In the genomic region with DNA sequence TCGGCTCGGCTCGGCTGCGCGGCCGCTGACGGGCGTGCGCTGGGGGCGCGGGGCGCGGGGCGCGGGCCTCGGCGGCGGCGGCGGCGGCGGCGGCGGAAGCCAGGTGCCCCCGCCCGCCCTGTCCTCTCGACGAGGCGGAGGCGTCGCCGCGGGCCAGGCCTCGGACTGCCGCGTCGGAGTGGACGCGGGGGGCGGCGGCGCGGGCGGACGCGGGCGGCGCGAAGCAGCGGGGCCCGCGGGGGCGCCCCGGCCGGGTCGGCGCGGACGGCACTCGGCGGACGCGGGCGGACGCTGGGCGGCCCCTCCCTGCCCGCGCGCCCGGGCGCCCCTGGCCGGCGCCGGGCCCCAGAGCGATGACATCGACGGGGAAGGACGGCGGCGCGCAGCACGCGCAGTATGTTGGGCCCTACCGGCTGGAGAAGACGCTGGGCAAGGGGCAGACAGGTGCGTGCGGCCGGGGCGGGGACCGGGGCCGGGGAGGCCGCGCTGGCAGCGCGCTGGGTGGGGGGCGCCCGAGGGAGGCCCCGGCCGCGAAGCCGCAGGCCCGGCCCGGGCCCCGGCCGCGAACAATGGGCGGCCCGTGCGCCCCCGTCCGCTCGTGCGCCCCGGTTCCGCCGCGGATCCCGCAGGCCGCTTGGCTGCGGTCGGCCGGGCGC, we compare ENCODE assay signal across 8 cellular contexts. TPM values are rescaled to one million over a fixed set of nuclear protein-coding genes. Genes with fewer than 3 reads are reported as not detected.
DNase-seq lines count a peak whose midpoint lies in the region; ATAC-seq lines count a peak whose summit lies in the region.

A gene (plus strand): TSS at position 3 of the 656 bp plus-strand sequence. CDS start 351 bp downstream, at position 354.

- H3K4me3 Mint-ChIP-seq in CD4-positive, alpha-beta memory T cell: peak within 1 kb of the TSS; percentile 61 to 86 (median 80)
- peak within 1 kb of the TSS; percentile 75 for H3K4me3 Mint-ChIP-seq in effector memory CD8-positive, alpha-beta T cell

- peak within 1 kb of the TSS; percentile 97 for H3K23ac ChIP-seq in neuronal stem cell (ENCODE audit: low read depth, low read length, poor library complexity)

- peak within 1 kb of the TSS; percentile 75 for H2AK5ac ChIP-seq in neuronal stem cell (ENCODE audit: low read depth, low read length)

- intact Hi-C loops in CD4-positive, alpha-beta memory T cell (cut with micrococcal nuclease): loop anchor here (1.0 to 5.0 kb wide), 3 partner anchors 81 to 693 kb away; a partner anchor contains a TSS

- no peak for DNase-seq in CD4-positive, alpha-beta memory T cell
- DNase-seq in MG63 (no peak), neuronal stem cell (ENCODE audit: low spot score) (no peak), islet precursor cell (no peak), DMS79 (lab: John Stamatoyannopoulos, UW) (no peak), DMS79 treated with DMSO at 0.1 percent for 48 hours (lab: John Stamatoyannopoulos, UW) (no peak)
- no peak for DNase-seq in effector memory CD8-positive, alpha-beta T cell
- no peak for DNase-seq in stimulated activated CD4-positive, alpha-beta T cell treated with anti-CD3 and anti-CD28 coated beads, Interleukin-4, amount 100 ng/mL, for 4 hours

- peak within 1 kb of the TSS; percentile 98 for H3K4me2 ChIP-seq in neuronal stem cell (ENCODE audit: insufficient read depth, low read length, poor library complexity, severe bottlenecking)

- peaks cover 13 to 20% of the 10 kb centered on the region in 2 donors for H3K27me3 Mint-ChIP-seq in CD4-positive, alpha-beta memory T cell
- H3K27me3 Mint-ChIP-seq in effector memory CD8-positive, alpha-beta T cell: peaks cover 26 to 29% of the 10 kb centered on the region in 2 donors

- H3K9me3 ChIP-seq in CD4-positive, alpha-beta memory T cell (ENCODE audit: control insufficient read depth in 1 of 2, low read length in 2 of 2): no peaks in the 10 kb centered on the region
- H3K9me3 ChIP-seq in MG63: no peaks in the 10 kb centered on the region
- peaks cover 2% of the 10 kb centered on the region in 2 donors for H3K9me3 ChIP-seq in neuronal stem cell (replicated peaks in 1 of 2; ENCODE audit: control insufficient read depth in 2 of 2, insufficient read depth in 1 of 2, low read depth in 1 of 2, low read length in 2 of 2)

- H3K9ac ChIP-seq in neuronal stem cell (ENCODE audit: low read depth, low read length, poor library complexity): peak within 1 kb of the TSS; percentile 94

- H3K27me3 ChIP-seq in CD4-positive, alpha-beta memory T cell (ENCODE audit: insufficient read depth, low read length): peaks cover 8% of the 10 kb centered on the region
- no peaks in the 10 kb centered on the region for H3K27me3 ChIP-seq in MG63
- peaks cover 0 to 23% (median 0%) of the 10 kb centered on the region in 3 experiments for H3K27me3 ChIP-seq in neuronal stem cell (ENCODE audit: control insufficient read depth in 3 of 3, insufficient read depth in 3 of 3, low read depth in 1 of 3, low read length in 3 of 3)

- no peak within 1 kb of the TSS for H4K91ac ChIP-seq in neuronal stem cell (ENCODE audit: low read depth, low read length, poor library complexity)

- no peaks in the 10 kb centered on the region for H3K36me3 Mint-ChIP-seq in CD4-positive, alpha-beta memory T cell
- H3K36me3 Mint-ChIP-seq in effector memory CD8-positive, alpha-beta T cell (ENCODE audit: insufficient read depth): peaks cover 2% of the 10 kb centered on the region

- no peaks in the 10 kb centered on the region for H3K36me3 ChIP-seq in CD4-positive, alpha-beta memory T cell (ENCODE audit: insufficient read depth, low read length)
- no peaks in the 10 kb centered on the region for H3K36me3 ChIP-seq in MG63
- H3K36me3 ChIP-seq in neuronal stem cell (replicated peaks in 1 of 2; ENCODE audit: control insufficient read depth in 2 of 2, insufficient read depth in 2 of 2, low read length in 2 of 2): peaks cover 0 to 12% of the 10 kb centered on the region in 2 donors

- no peak within 1 kb of the TSS for H2BK12ac ChIP-seq in neuronal stem cell (ENCODE audit: low read length)

- WGBS in neuronal stem cell (ENCODE audit: extremely low coverage in 2 of 2, insufficient read length in 2 of 2, insufficient replicate concordance in 1 of 2), 2 donors: no CpG with 5 or more reads among the region's 123 CpGs

- H4K8ac ChIP-seq in neuronal stem cell (ENCODE audit: low read depth, low read length): no peak within 1 kb of the TSS

- H3K18ac ChIP-seq in neuronal stem cell (ENCODE audit: low read length): peak within 1 kb of the TSS; percentile 99

- H3K79me1 ChIP-seq in neuronal stem cell (ENCODE audit: low read depth, low read length): peaks cover 22% of the 10 kb centered on the region

- H3K9me3 Mint-ChIP-seq in CD4-positive, alpha-beta memory T cell: peaks cover 0 to 2% (median 0%) of the 10 kb centered on the region in 8 donors
- no peaks in the 10 kb centered on the region for H3K9me3 Mint-ChIP-seq in effector memory CD8-positive, alpha-beta T cell

- peak within 1 kb of the TSS; percentile 100 for H2AFZ ChIP-seq in neuronal stem cell (ENCODE audit: low read length)

- peak within 1 kb of the TSS in 4 of 7 donors; percentile 18 to 59 (median 46) for H3K27ac Mint-ChIP-seq in CD4-positive, alpha-beta memory T cell
- no peak within 1 kb of the TSS for H3K27ac Mint-ChIP-seq in effector memory CD8-positive, alpha-beta T cell

- H2BK5ac ChIP-seq in neuronal stem cell (ENCODE audit: low read length): peak within 1 kb of the TSS; percentile 5

- peak within 1 kb of the TSS in 1 of 2 donors; percentile 58 for H3K4me3 ChIP-seq in CD4-positive, alpha-beta memory T cell (ENCODE audit: low read length in 2 of 2)
- H3K4me3 ChIP-seq in MG63 (peak within 1 kb of the TSS; percentile 45), neuronal stem cell (ENCODE audit: low read length in 2 of 2) (peak within 1 kb of the TSS; percentile 94 to 97)

- ATAC-seq in effector memory CD8-positive, alpha-beta T cell (replicated peaks): no peak

- CTCF ChIA-PET in CD4-positive, alpha-beta memory T cell (lab: Charles Lee; ENCODE audit: partially characterized antibody): interaction anchor here (0.9 kb wide), 1 partner anchor 9 kb away, joined by 3 read pairs; no protein-coding TSS in a partner anchor

- POLR2A ChIA-PET in CD4-positive, alpha-beta memory T cell (lab: Charles Lee; ENCODE audit: partially characterized antibody): interaction anchor here (1.9 to 3.4 kb wide), 2 partner anchors 80 to 127 kb away, joined by 12 to 21 read pairs; a partner anchor contains a TSS

- H2BK120ac ChIP-seq in neuronal stem cell (ENCODE audit: low read depth, low read length): peak within 1 kb of the TSS; percentile 97

- peaks cover 6 to 24% (median 10%) of the 10 kb centered on the region in 4 donors for H3K4me1 Mint-ChIP-seq in CD4-positive, alpha-beta memory T cell
- H3K4me1 Mint-ChIP-seq in effector memory CD8-positive, alpha-beta T cell (ENCODE audit: low read depth in 2 of 2): peaks cover 11% of the 10 kb centered on the region in 2 donors

- peak within 1 kb of the TSS; percentile 84 for H3K4ac ChIP-seq in neuronal stem cell (ENCODE audit: low read length)

- peaks cover 9% of the 10 kb centered on the region for H3K4me1 ChIP-seq in CD4-positive, alpha-beta memory T cell (ENCODE audit: insufficient read depth, low read length)
- H3K4me1 ChIP-seq in neuronal stem cell (ENCODE audit: control insufficient read depth in 2 of 2, insufficient read depth in 1 of 2, low read depth in 1 of 2, low read length in 2 of 2): peaks cover 15 to 17% of the 10 kb centered on the region in 2 donors

- H3K27ac ChIP-seq in CD4-positive, alpha-beta memory T cell (ENCODE audit: low read depth, low read length): peak within 1 kb of the TSS; percentile 61
- H3K27ac ChIP-seq in neuronal stem cell (replicated peaks; ENCODE audit: low read length): peak within 1 kb of the TSS; percentile 78

- peak within 1 kb of the TSS; percentile 94 for H2BK15ac ChIP-seq in neuronal stem cell (ENCODE audit: low read length)

- H3K14ac ChIP-seq in neuronal stem cell (ENCODE audit: low read length): peak within 1 kb of the TSS; percentile 89

RNA-seq across cellular contexts. Expression of the gene that starts here (rescaled TPM):
- under 1 TPM; 0.35 to 0.47 TPM for total RNA-seq in CD4-positive, alpha-beta memory T cell
- under 1 TPM; 0.18 to 0.30 TPM for polyA plus RNA-seq in CD4-positive, alpha-beta memory T cell
- total RNA-seq in MG63 (2014; rRNA removed; shearing (Covaris generic); ENCODE audit: low replicate concordance): 4.7 and 6.9 TPM in 2 replicates
- 24.4 TPM for polyA plus RNA-seq in neuronal stem cell (2013, experiment 1 of 2)
- 23.0 TPM for polyA plus RNA-seq in neuronal stem cell (2013, experiment 2 of 2)

Comparison
In these comparisons a context has a peak if more than half of its experiments do, and no peak if none do; other contexts are left out.
1. H3K27ac Mint-ChIP-seq: peak in CD4-positive, alpha-beta memory T cell (4 of 7); none in effector memory CD8-positive, alpha-beta T cell (0 of 2).